29 cellular contexts compared by ENCODE assay signal in the genomic region with DNA sequence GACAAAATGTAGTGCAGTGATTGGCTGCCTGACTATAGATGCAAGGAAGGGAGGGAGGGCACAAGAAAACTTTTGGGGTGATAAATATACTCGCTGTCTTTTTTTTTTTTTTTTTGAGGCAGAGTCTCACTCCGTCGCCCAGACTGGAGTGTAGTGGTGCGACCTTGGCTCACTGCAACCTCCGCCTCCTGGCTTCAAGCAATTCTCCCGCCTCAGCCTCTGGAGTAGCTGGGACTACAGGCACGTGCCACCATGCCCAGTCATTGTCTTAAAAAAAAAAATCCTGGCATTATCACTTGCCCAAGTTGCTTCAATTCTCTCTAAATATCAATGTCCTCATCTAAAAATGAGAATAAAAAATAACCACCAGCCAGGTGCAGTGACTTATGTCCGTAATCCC.
"Had no signal": no experiment of that assay in that cellular context is flagged by ENCODE, and none has a peak within 500 bp of the region (broad histone marks: within the 10 kb centered on the region; RNA-seq: fewer than 3 reads in every experiment).

No MANE protein-coding gene starts in this region.

- H3K27ac Mint-ChIP-seq: stimulated activated effector memory CD8-positive, alpha-beta T cell treated with anti-CD3 and anti-CD28 coated beads, Interleukin-12 subunit alpha, Interleukin-12 subunit beta, amount 100 ng/mL, for 72 hours; stimulated activated memory B cell treated with anti-CD40 and anti-IgM and Interleukin-4, amounts not matched to agents 10 μg/mL and 1 μg/mL and 100 μg/mL, for 72 hours; stimulated activated naive B cell treated with anti-CD40 and anti-IgM and Interleukin-4, amounts not matched to agents 10 μg/mL and 1 μg/mL and 100 μg/mL, for 72 hours; stimulated activated naive CD8-positive, alpha-beta T cell treated with anti-CD3 and anti-CD28 coated beads, Interleukin-15, amount 100 ng/mL, for 72 hours; stimulated activated naive CD8-positive, alpha-beta T cell treated with anti-CD3 and anti-CD28 coated beads, Interleukin-15, Interleukin-2, amounts not matched to agents 100 ng/mL and 50 ng/mL, for 24 hours; type B pancreatic cell had no signal

- DNase-seq: stimulated activated CD4-positive, alpha-beta T cell treated with anti-CD3 and anti-CD28 coated beads, Interleukin-2, amount 100 ng/mL, for 48 hours; stimulated activated CD4-positive, alpha-beta T cell treated with anti-CD3 and anti-CD28 coated beads, Interleukin-4, amount 100 ng/mL, for 1 hour; stimulated activated CD4-positive, alpha-beta T cell treated with anti-CD3 and anti-CD28 coated beads, Interleukin-4, amount 100 ng/mL, for 24 hours; stimulated activated CD4-positive, alpha-beta T cell treated with anti-CD3 and anti-CD28 coated beads, Interleukin-4, amount 100 ng/mL, for 4 hours; stimulated activated CD8-positive, alpha-beta memory T cell treated with anti-CD3 and anti-CD28 coated beads, Interleukin-4, amount 100 ng/mL, for 48 hours; stimulated activated naive B cell treated with anti-CD40 and anti-IgM and Interleukin-4, amounts not matched to agents 10 μg/mL and 1 μg/mL and 100 μg/mL, for 72 hours; stimulated activated naive CD4-positive, alpha-beta T cell; stimulated activated naive CD4-positive, alpha-beta T cell treated with Interleukin-2 at 50 U/mL for 16 hours; stimulated activated naive CD8-positive, alpha-beta T cell treated with anti-CD3 and anti-CD28 coated beads, Interleukin-15, amount 100 ng/mL, for 72 hours; stimulated activated naive CD8-positive, alpha-beta T cell treated with anti-CD3 and anti-CD28 coated beads, Interleukin-15, Interleukin-2, amounts not matched to agents 100 U/mL and 50 U/mL, for 24 hours; stomach; substantia nigra; testis; thyroid gland; tibial artery; transverse colon; trophoblast cell; upper lobe of left lung; upper lobe of right lung; uterus had no signal

- FAIRE-seq: urothelium cell line had no signal

- H3K4me3 Mint-ChIP-seq: stimulated activated effector memory CD8-positive, alpha-beta T cell treated with anti-CD3 and anti-CD28 coated beads, Interleukin-12 subunit alpha, Interleukin-12 subunit beta, amount 100 ng/mL, for 72 hours; stimulated activated memory B cell treated with anti-CD40 and anti-IgM and Interleukin-4, amounts not matched to agents 10 μg/mL and 1 μg/mL and 100 μg/mL, for 72 hours; stimulated activated naive B cell treated with anti-CD40 and anti-IgM and Interleukin-4, amounts not matched to agents 10 μg/mL and 1 μg/mL and 100 μg/mL, for 72 hours; stimulated activated naive CD8-positive, alpha-beta T cell treated with anti-CD3 and anti-CD28 coated beads, Interleukin-15, amount 100 ng/mL, for 72 hours; stimulated activated naive CD8-positive, alpha-beta T cell treated with anti-CD3 and anti-CD28 coated beads, Interleukin-15, Interleukin-2, amounts not matched to agents 100 ng/mL and 50 ng/mL, for 24 hours; type B pancreatic cell had no signal

- H3K4me3 ChIP-seq: stomach, suprapubic skin, testis, thoracic aorta, thyroid gland, tibial artery, tibial nerve, transverse colon, upper lobe of left lung, upper lobe of right lung, uterus, vagina had no signal

- H3K9me3 Mint-ChIP-seq: stimulated activated effector memory CD8-positive, alpha-beta T cell treated with anti-CD3 and anti-CD28 coated beads, Interleukin-12 subunit alpha, Interleukin-12 subunit beta, amount 100 ng/mL, for 72 hours; stimulated activated memory B cell treated with anti-CD40 and anti-IgM and Interleukin-4, amounts not matched to agents 10 μg/mL and 1 μg/mL and 100 μg/mL, for 72 hours; stimulated activated naive B cell treated with anti-CD40 and anti-IgM and Interleukin-4, amounts not matched to agents 10 μg/mL and 1 μg/mL and 100 μg/mL, for 72 hours; stimulated activated naive CD8-positive, alpha-beta T cell treated with anti-CD3 and anti-CD28 coated beads, Interleukin-15, amount 100 ng/mL, for 72 hours; stimulated activated naive CD8-positive, alpha-beta T cell treated with anti-CD3 and anti-CD28 coated beads, Interleukin-15, Interleukin-2, amounts not matched to agents 100 ng/mL and 50 ng/mL, for 24 hours; type B pancreatic cell had no signal

- H3K27ac ChIP-seq: stomach, suprapubic skin, testis, thoracic aorta, thyroid gland, tibial artery, tibial nerve, transverse colon, upper lobe of left lung, upper lobe of right lung, uterus, vagina had no signal

- H3K36me3 Mint-ChIP-seq: stimulated activated effector memory CD8-positive, alpha-beta T cell treated with anti-CD3 and anti-CD28 coated beads, Interleukin-12 subunit alpha, Interleukin-12 subunit beta, amount 100 ng/mL, for 72 hours; stimulated activated memory B cell treated with anti-CD40 and anti-IgM and Interleukin-4, amounts not matched to agents 10 μg/mL and 1 μg/mL and 100 μg/mL, for 72 hours; type B pancreatic cell had no signal

- H3K4me1 Mint-ChIP-seq: stimulated activated effector memory CD8-positive, alpha-beta T cell treated with anti-CD3 and anti-CD28 coated beads, Interleukin-12 subunit alpha, Interleukin-12 subunit beta, amount 100 ng/mL, for 72 hours had no signal

- H3K4me1 ChIP-seq: upper lobe of right lung had no signal

- H3K9me3 ChIP-seq: stomach, suprapubic skin, testis, thoracic aorta, thyroid gland, tibial artery, tibial nerve, transverse colon, upper lobe of left lung, upper lobe of right lung, uterus, vagina had no signal

- H3K27me3 ChIP-seq: testis, thyroid gland, upper lobe of left lung, vagina had no signal

- ATAC-seq: stimulated activated effector memory CD8-positive, alpha-beta T cell treated with anti-CD3 and anti-CD28 coated beads, Interleukin-12 subunit alpha, Interleukin-12 subunit beta, amount 100 ng/mL, for 72 hours; stimulated activated memory B cell treated with anti-CD40 and anti-IgM and Interleukin-4, amounts not matched to agents 10 μg/mL and 1 μg/mL and 100 μg/mL, for 72 hours; stimulated activated naive B cell treated with anti-CD40 and anti-IgM and Interleukin-4, amounts not matched to agents 10 μg/mL and 1 μg/mL and 100 μg/mL, for 72 hours; stimulated activated naive CD8-positive, alpha-beta T cell treated with anti-CD3 and anti-CD28 coated beads, Interleukin-15, amount 100 ng/mL, for 72 hours; stimulated activated naive CD8-positive, alpha-beta T cell treated with anti-CD3 and anti-CD28 coated beads, Interleukin-15, Interleukin-2, amounts not matched to agents 100 U/mL and 50 U/mL, for 24 hours; upper lobe of right lung had no signal

- H3K36me3 ChIP-seq: stomach, suprapubic skin, thoracic aorta, thyroid gland, tibial artery, tibial nerve, transverse colon, upper lobe of left lung, upper lobe of right lung, uterus, vagina had no signal

- H3K27me3 Mint-ChIP-seq: stimulated activated naive CD8-positive, alpha-beta T cell treated with anti-CD3 and anti-CD28 coated beads, Interleukin-15, Interleukin-2, amounts not matched to agents 100 ng/mL and 50 ng/mL, for 24 hours; type B pancreatic cell had no signal
